In genomic region chr11:75576445-75577049, GRCh38 we compare ENCODE assay signal across 8 cellular contexts. TPM values are rescaled to one million over a fixed set of nuclear protein-coding genes. Genes with fewer than 3 reads are reported as not detected.
DNase-seq lines count a peak whose midpoint lies in the region; ATAC-seq, FAIRE-seq and TF ChIP-seq lines count a peak whose summit lies in the region.

No MANE protein-coding gene starts in this region.

- ATAC-seq in GM18498 (IDR thresholded peaks at IDR 0.05; ENCODE audit: unreplicated experiment) = peak; percentile 78
- peak; percentile 74 for ATAC-seq in naive thymus-derived CD4-positive, alpha-beta T cell
- no peak for ATAC-seq in HG03520 (IDR thresholded peaks at IDR 0.05; ENCODE audit: unreplicated experiment)
- ATAC-seq in HG03025 (IDR thresholded peaks at IDR 0.05; ENCODE audit: low FRiP score, unreplicated experiment) = no peak

- peaks cover 0 to 5% (median 0%) of the 10 kb centered on the region in 5 donors for H3K36me3 Mint-ChIP-seq in naive thymus-derived CD4-positive, alpha-beta T cell

- H3K36me3 ChIP-seq in bronchial epithelial cell (ENCODE audit: control insufficient read depth, insufficient read depth, low read length) = peaks cover 9% of the 10 kb centered on the region
- peaks cover 0 to 18% (median 0%) of the 10 kb centered on the region in 3 experiments for H3K36me3 ChIP-seq in naive thymus-derived CD4-positive, alpha-beta T cell (ENCODE audit: control insufficient read depth in 2 of 3, insufficient read depth in 3 of 3, low read length in 3 of 3)

- peak overlapping the region in 1 of 9 donors; percentile 53 for H3K27ac Mint-ChIP-seq in naive thymus-derived CD4-positive, alpha-beta T cell

- in situ Hi-C loops in KBM-7 (cut with MboI; ENCODE audit: low pct_unique_long_range_greater_than_20kb, low sequenced_read_pairs) = no loop called here

- no peak overlapping the region for H3K27ac ChIP-seq in naive thymus-derived CD4-positive, alpha-beta T cell (ENCODE audit: low read depth, low read length)

- intact Hi-C loops in naive thymus-derived CD4-positive, alpha-beta T cell (cut with micrococcal nuclease) = loop anchor here (1.0 kb wide), 3 partner anchors 29 to 188 kb away; no protein-coding TSS in a partner anchor

- CTCF ChIA-PET in naive thymus-derived CD4-positive, alpha-beta T cell (lab: Charles Lee) = interaction anchor here (0.6 to 2.7 kb wide), 6 partner anchors 8 to 522 kb away, joined by 3 to 12 read pairs (median 4); no protein-coding TSS in a partner anchor

- H3K4me3 Mint-ChIP-seq in naive thymus-derived CD4-positive, alpha-beta T cell = no peak overlapping the region

- peaks cover 0 to 12% (median 1%) of the 10 kb centered on the region in 7 donors for H3K4me1 Mint-ChIP-seq in naive thymus-derived CD4-positive, alpha-beta T cell

- no peaks in the 10 kb centered on the region for H3K4me1 ChIP-seq in naive thymus-derived CD4-positive, alpha-beta T cell (ENCODE audit: control insufficient read depth in 2 of 2, insufficient read depth in 2 of 2, low read length in 2 of 2)

- H3K27me3 ChIP-seq in bronchial epithelial cell (ENCODE audit: control insufficient read depth, insufficient read depth, low read length) = no peaks in the 10 kb centered on the region
- H3K27me3 ChIP-seq in naive thymus-derived CD4-positive, alpha-beta T cell (ENCODE audit: control insufficient read depth in 2 of 2, insufficient read depth in 2 of 2, low read length in 2 of 2) = no peaks in the 10 kb centered on the region

- no peak for FAIRE-seq in bronchial epithelial cell (lab: Jason Lieb, UNC)

- H3K9me3 Mint-ChIP-seq in naive thymus-derived CD4-positive, alpha-beta T cell = peaks cover 0 to 2% (median 0%) of the 10 kb centered on the region in 11 donors

- no peaks in the 10 kb centered on the region for H3K9me3 ChIP-seq in naive thymus-derived CD4-positive, alpha-beta T cell (ENCODE audit: control insufficient read depth in 2 of 3, low read length in 3 of 3)

- peaks cover 0 to 13% (median 5%) of the 10 kb centered on the region in 5 donors for H3K27me3 Mint-ChIP-seq in naive thymus-derived CD4-positive, alpha-beta T cell

- DNase-seq in KBM-7 (peak; percentile 89), bronchial epithelial cell (ENCODE audit: low read depth) (peak; percentile 37), inferior parietal cortex (ENCODE audit: extremely low spot score) (no peak), NCI-H446 (lab: John Stamatoyannopoulos, UW) (no peak)
- no peak for DNase-seq in naive thymus-derived CD4-positive, alpha-beta T cell

- POLR2A ChIA-PET in naive thymus-derived CD4-positive, alpha-beta T cell (lab: Charles Lee) = interaction anchor here (0.6 to 1.3 kb wide), 2 partner anchors 14 to 1597 kb away, joined by 4 read pairs; partner anchors contain the start of gene SERPINH1

- no peak overlapping the region for H3K4me3 ChIP-seq in bronchial epithelial cell (ENCODE audit: low read depth, low read length)
- H3K4me3 ChIP-seq in naive thymus-derived CD4-positive, alpha-beta T cell (ENCODE audit: low read length) = no peak overlapping the region

- TF ChIP-seq CTCF in bronchial epithelial cell (IDR thresholded peaks at IDR 0.05; ENCODE audit: insufficient read depth, low read length, severe bottlenecking) = no peak

RNA-seq across cellular contexts. Expression of gene SERPINH1, which starts 14.5 kb away (rescaled TPM):
- 80.8 and 86.9 TPM in 2 replicates for total RNA-seq in bronchial epithelial cell
- total RNA-seq in naive thymus-derived CD4-positive, alpha-beta T cell = 10 to 100 TPM in 3 of 5 experiments, 1 to 10 TPM in 2; 5.1 to 19.9 (median 13.2) TPM
- 1 to 10 TPM; 2.9 to 7.8 TPM for polyA plus RNA-seq in naive thymus-derived CD4-positive, alpha-beta T cell

RNA-seq across cellular contexts. Expression of gene GDPD5, which starts 50.8 kb away (rescaled TPM):
- total RNA-seq in bronchial epithelial cell = 0.13 and 2.1 TPM in 2 replicates
- 10 to 100 TPM; 18.0 to 50.3 (median 24.7) TPM for total RNA-seq in naive thymus-derived CD4-positive, alpha-beta T cell
- polyA plus RNA-seq in naive thymus-derived CD4-positive, alpha-beta T cell = 1 to 10 TPM; 3.9 to 7.1 TPM

Comparison
In these comparisons a context has a peak if more than half of its experiments do, and no peak if none do; other contexts are left out.
1. ATAC-seq: peak in GM18498 (single experiment) and naive thymus-derived CD4-positive, alpha-beta T cell (single experiment); none in HG03520 (single experiment) and HG03025 (single experiment).
2. DNase-seq: peak in KBM-7 (single experiment) and bronchial epithelial cell (single experiment); none in naive thymus-derived CD4-positive, alpha-beta T cell (0 of 9), inferior parietal cortex (single experiment) and NCI-H446 (0 of 2).